Comparison of ENCODE assay signal across 1 cellular context in genomic region chr1:205211839-205212241, GRCh38.
TF ChIP-seq lines count a peak whose summit lies in the region.

No MANE protein-coding gene starts in this region.

TF ChIP-seq in K562, 482 proteins besides CTCF, POLR2A, EP300 and RAD21 (continued from another document and continues in another):
- TF ChIP-seq ZNF518B (CRISPR knock-in tag; IDR thresholded peaks at IDR 0.05) (0 out of 2 replicates have a peak, but pooled peaks have one; percentile 13), MYNN (IDR thresholded peaks at IDR 0.05) (no peak), MYNN (CRISPR knock-in tag; IDR thresholded peaks at IDR 0.05) (no peak), MCM3 (IDR thresholded peaks at IDR 0.05) (no peak), HNRNPH1 (optimal IDR thresholded peaks at IDR 0.05; ENCODE audit: low read depth, low read length) (no peak), VEZF1 (CRISPR knock-in tag; IDR thresholded peaks at IDR 0.05) (no peak), ZNF140 (CRISPR knock-in tag; IDR thresholded peaks at IDR 0.05) (no peak), SREBF1 (IDR thresholded peaks at IDR 0.05; ENCODE audit: borderline replicate concordance, low read depth, low read length) (no peak), RUNX1 (IDR thresholded peaks at IDR 0.05; ENCODE audit: low read depth) (no peak), RBM39 (optimal IDR thresholded peaks at IDR 0.05; ENCODE audit: low read depth, low read length) (peak; percentile 49), IRF2 (CRISPR knock-in tag; IDR thresholded peaks at IDR 0.05) (no peak), E2F4 (CRISPR knock-in tag; IDR thresholded peaks at IDR 0.05; ENCODE audit: low read depth) (0 out of 2 replicates have a peak, but pooled peaks have one; percentile 7), PURB (CRISPR knock-in tag; IDR thresholded peaks at IDR 0.05; ENCODE audit: low read depth) (no peak), POU5F1 (IDR thresholded peaks at IDR 0.05; ENCODE audit: borderline replicate concordance, low read depth, low read length, partially characterized antibody) (no peak), FOXK1 (CRISPR knock-in tag; IDR thresholded peaks at IDR 0.05; ENCODE audit: borderline replicate concordance) (0 out of 2 replicates have a peak, but pooled peaks have one; percentile 62), PBX2 (CRISPR knock-in tag; IDR thresholded peaks at IDR 0.05; ENCODE audit: low read depth) (no peak), PBX2 (tag; conservative IDR thresholded peaks at IDR 0.05; ENCODE audit: low read depth) (0 out of 2 replicates have a peak, but pooled peaks have one; percentile 5), KAT8 (IDR thresholded peaks at IDR 0.05; ENCODE audit: low read depth) (no peak), TEAD2 (tag; IDR thresholded peaks at IDR 0.05) (no peak), ZKSCAN3 (CRISPR knock-in tag; IDR thresholded peaks at IDR 0.05) (no peak), EHMT2 (IDR thresholded peaks at IDR 0.05) (no peak), ZFP1 (CRISPR knock-in tag; IDR thresholded peaks at IDR 0.05) (no peak), OTX1 (CRISPR knock-in tag; IDR thresholded peaks at IDR 0.05) (no peak), SETDB1 (IDR thresholded peaks at IDR 0.05; ENCODE audit: low read length) (no peak), SFPQ (IDR thresholded peaks at IDR 0.05; ENCODE audit: low read depth, low read length) (no peak), ZNF175 (CRISPR knock-in tag; IDR thresholded peaks at IDR 0.05; ENCODE audit: low read depth) (peak; percentile 49), MBD2 (IDR thresholded peaks at IDR 0.05; ENCODE audit: borderline replicate concordance, low read depth) (no peak), HINFP (tag; conservative IDR thresholded peaks at IDR 0.05; ENCODE audit: low read depth) (no peak), ZNF764 (CRISPR knock-in tag; IDR thresholded peaks at IDR 0.05; ENCODE audit: low read depth) (no peak), SLC30A9 (CRISPR knock-in tag; IDR thresholded peaks at IDR 0.05) (no peak), ZNF740 (CRISPR knock-in tag; IDR thresholded peaks at IDR 0.05) (peak; percentile 94), ZNF740 (tag; IDR thresholded peaks at IDR 0.05) (peak in 1 of 2 experiments; percentile 86; a peak in 2 of 4 replicates), TSC22D4 (tag; IDR thresholded peaks at IDR 0.05) (no peak), ZNF431 (CRISPR knock-in tag; IDR thresholded peaks at IDR 0.05) (0 out of 2 replicates have a peak, but pooled peaks have one; percentile 11), HDAC8 (tag; IDR thresholded peaks at IDR 0.05) (no peak), MED1 (CRISPR knock-in tag; IDR thresholded peaks at IDR 0.05; ENCODE audit: borderline replicate concordance) (no peak), ZNF830 (CRISPR knock-in tag; IDR thresholded peaks at IDR 0.05) (no peak), WHSC1 (IDR thresholded peaks at IDR 0.05; ENCODE audit: low read length) (no peak), SREBF2 (CRISPR knock-in tag; IDR thresholded peaks at IDR 0.05) (no peak), ZFPM2 (CRISPR knock-in tag; IDR thresholded peaks at IDR 0.05) (no peak), ZNF551 (CRISPR knock-in tag; IDR thresholded peaks at IDR 0.05) (no peak), ZNF639 (CRISPR knock-in tag; conservative IDR thresholded peaks at IDR 0.05 in 1 of 2, IDR thresholded peaks at IDR 0.05 in 1 of 2) (peak in 1 of 2 experiments; percentile 10; a peak in 1 of 4 replicates), ZNF316 (IDR thresholded peaks at IDR 0.05) (no peak), CTBP1 (IDR thresholded peaks at IDR 0.05; ENCODE audit: borderline replicate concordance) (no peak), E2F8 (IDR thresholded peaks at IDR 0.05; ENCODE audit: low read depth, partially characterized antibody) (peak; percentile 0), NFIC (IDR thresholded peaks at IDR 0.05) (no peak), NFE2 (IDR thresholded peaks at IDR 0.05; ENCODE audit: low read depth) (no peak)
